In genomic region chr6:43931201-43931600, GRCh38 we compare ENCODE assay signal across 29 cellular contexts.
"Had no signal": no experiment of that assay in that cellular context is flagged by ENCODE, and none has a peak within 500 bp of the region (broad histone marks: within the 10 kb centered on the region; RNA-seq: fewer than 3 reads in every experiment).

No MANE protein-coding gene starts in this region.

- ATAC-seq: activated CD8-positive, alpha-beta T cell treated with anti-CD3 and anti-CD28 coated beads, Interleukin-2, amount 10 ng/mL, durations not matched to agents 7 days and 5 days; activated naive CD8-positive, alpha-beta T cell treated with anti-CD3 and anti-CD28 coated beads, Interleukin-2, amount 50 U/mL, for 24 hours; activated T-cell treated with anti-CD3 and anti-CD28 coated beads, Interleukin-2, amount 50 U/mL, for 4 hours had no signal

- DNase-seq: activated CD4-positive, alpha-beta T cell treated with anti-CD3 and anti-CD28 coated beads for 1 hour; activated CD4-positive, alpha-beta T cell treated with anti-CD3 and anti-CD28 coated beads for 48 hours; activated CD4-positive, CD25-positive, alpha-beta regulatory T cell; activated CD8-positive, alpha-beta T cell treated with anti-CD3 and anti-CD28 coated beads, Interleukin-2, amount 10 ng/mL, durations not matched to agents 7 days and 5 days; activated effector memory CD4-positive, alpha-beta T cell treated with Interleukin-2 at 50 U/mL for 16 hours; activated naive CD4-positive, alpha-beta T cell treated with anti-CD3 and anti-CD28 coated beads, Interleukin-2, amount 10 ng/mL, durations not matched to agents 7 days and 5 days; activated naive CD8-positive, alpha-beta T cell treated with anti-CD3 and anti-CD28 coated beads, Interleukin-2, amount 50 U/mL, for 24 hours; activated T-cell treated with anti-CD3 and anti-CD28 coated beads, Interleukin-2, amount 50 U/mL, for 4 hours; NCI-H1092 treated with DMSO at 0.1 percent for 48 hours; NCI-H1417; NCI-H146; NCI-H187; NCI-H2029 treated with DMSO at 0.1 percent for 48 hours; NCI-H2107; NCI-H2171; NCI-H510A; NCI-H526; NCI-H748 treated with DMSO at 0.1 percent for 48 hours; NK-92 treated with Interleukin-12 subunit alpha and Interleukin-12 subunit beta, amount 100 ng/mL, for 24 hours; Right ventricle myocardium superior; SW 1271; T-helper 1 cell; T-helper 2 cell; T-helper 9 cell; WERI-Rb-1 had no signal

- H3K27ac Mint-ChIP-seq: activated CD8-positive, alpha-beta T cell treated with anti-CD3 and anti-CD28 coated beads, Interleukin-2, amount 10 ng/mL, durations not matched to agents 7 days and 5 days; activated naive CD4-positive, alpha-beta T cell treated with anti-CD3 and anti-CD28 coated beads, Interleukin-2, amount 10 ng/mL, durations not matched to agents 7 days and 5 days; activated naive CD8-positive, alpha-beta T cell; activated naive CD8-positive, alpha-beta T cell treated with anti-CD3 and anti-CD28 coated beads, Interleukin-2, amount 50 U/mL, for 24 hours had no signal

- H3K9me3 ChIP-seq: ascending aorta had no signal

- H3K27me3 Mint-ChIP-seq: activated naive CD8-positive, alpha-beta T cell; activated naive CD8-positive, alpha-beta T cell treated with anti-CD3 and anti-CD28 coated beads, Interleukin-2, amount 50 U/mL, for 24 hours; central memory CD8-positive, alpha-beta T cell had no signal

- H3K4me3 Mint-ChIP-seq: activated CD8-positive, alpha-beta T cell treated with anti-CD3 and anti-CD28 coated beads, Interleukin-2, amount 10 ng/mL, durations not matched to agents 7 days and 5 days; activated naive CD4-positive, alpha-beta T cell treated with anti-CD3 and anti-CD28 coated beads, Interleukin-2, amount 10 ng/mL, durations not matched to agents 7 days and 5 days; activated naive CD8-positive, alpha-beta T cell; activated naive CD8-positive, alpha-beta T cell treated with anti-CD3 and anti-CD28 coated beads, Interleukin-2, amount 50 U/mL, for 24 hours; activated T-cell treated with anti-CD3 and anti-CD28 coated beads, Interleukin-2, amount 50 U/mL, for 4 hours; central memory CD8-positive, alpha-beta T cell had no signal

- H3K27me3 ChIP-seq: ascending aorta, cardiac muscle cell had no signal

- H3K4me3 ChIP-seq: ascending aorta, cardiac muscle cell had no signal

- H3K36me3 Mint-ChIP-seq: activated naive CD4-positive, alpha-beta T cell treated with anti-CD3 and anti-CD28 coated beads, Interleukin-2, amount 10 ng/mL, durations not matched to agents 7 days and 5 days; activated naive CD8-positive, alpha-beta T cell had no signal

- H3K4me1 ChIP-seq: ascending aorta had no signal

- H3K9me3 Mint-ChIP-seq: activated naive CD4-positive, alpha-beta T cell treated with anti-CD3 and anti-CD28 coated beads, Interleukin-2, amount 10 ng/mL, durations not matched to agents 7 days and 5 days; activated naive CD8-positive, alpha-beta T cell treated with anti-CD3 and anti-CD28 coated beads, Interleukin-2, amount 50 U/mL, for 24 hours; activated T-cell treated with anti-CD3 and anti-CD28 coated beads, Interleukin-2, amount 50 U/mL, for 4 hours; central memory CD8-positive, alpha-beta T cell had no signal

- H3K27ac ChIP-seq: ascending aorta, cardiac muscle cell, WERI-Rb-1 had no signal

- H3K36me3 ChIP-seq: ascending aorta, cardiac muscle cell, WERI-Rb-1 had no signal
